ENCODE assay signal across 8 cellular contexts in genomic region chr4:77761595-77761994, GRCh38.
"Had no signal": no experiment of that assay in that cellular context is flagged by ENCODE, and none has a peak within 500 bp of the region (broad histone marks: within the 10 kb centered on the region; RNA-seq: fewer than 3 reads in every experiment).

No MANE protein-coding gene starts in this region.

- H3K9ac ChIP-seq: GM23248 had no signal

- ATAC-seq: HCT116 had no signal

- H3K36me3 ChIP-seq: HAP-1 had no signal

- DNase-seq: GM23248, GOT3, H7, KG1 had no signal

- H3K4me1 ChIP-seq: HAP-1 had no signal

- H3K4me3 ChIP-seq: GM23248, HAP-1 had no signal

- H3K27ac ChIP-seq: GM23248 had no signal

- H3K27me3 Mint-ChIP-seq: IgD-negative memory B cell had no signal

- FAIRE-seq: HTR-8/SVneo had no signal

- H3K4me3 Mint-ChIP-seq: IgD-negative memory B cell had no signal

- H2AFZ ChIP-seq: GM23248 had no signal
